In the genomic region with DNA sequence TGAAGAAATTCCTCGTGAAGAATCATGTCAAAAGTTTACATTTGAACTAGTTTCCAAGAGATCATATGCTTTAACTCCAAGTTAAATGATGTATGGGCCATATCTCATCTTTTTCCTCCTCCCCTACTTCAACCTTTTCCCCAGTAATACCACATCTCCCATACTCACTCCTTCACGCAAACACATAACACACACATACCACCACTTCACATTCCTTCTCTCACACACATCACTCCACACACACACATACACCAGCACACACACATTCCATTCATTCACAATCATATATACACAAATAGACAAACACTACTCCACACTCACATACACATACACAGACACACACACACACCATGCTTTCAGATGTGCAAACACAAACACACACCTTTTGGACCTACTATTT, we compare ENCODE assay signal across 25 cellular contexts.
"Had no signal": no experiment of that assay in that cellular context is flagged by ENCODE, and none has a peak within 500 bp of the region (broad histone marks: within the 10 kb centered on the region; RNA-seq: fewer than 3 reads in every experiment).

No MANE protein-coding gene starts in this region.

- H3K4me2 ChIP-seq: neural progenitor cell had no signal

- H3K4me1 ChIP-seq: gastrocnemius medialis, left lung, suprapubic skin had no signal

- H3K4me3 Mint-ChIP-seq: activated CD4-positive, alpha-beta T cell treated with anti-CD3 and anti-CD28 coated beads for 36 hours; activated naive CD4-positive, alpha-beta T cell treated with anti-CD3 and anti-CD28 coated beads, Interleukin-2, amount 50 U/mL, for 24 hours; endodermal cell; naive B cell; neural progenitor cell; stimulated activated naive CD8-positive, alpha-beta T cell treated with anti-CD3 and anti-CD28 coated beads, Interleukin-15, amount 100 ng/mL, for 72 hours; WTC11 had no signal

- H3K27me3 ChIP-seq: cardiac muscle cell, gastrocnemius medialis, left lung, neural progenitor cell, suprapubic skin, transverse colon had no signal

- H3K4me3 ChIP-seq: cardiac muscle cell, gastrocnemius medialis, left lung, mucosa of descending colon, neural progenitor cell, prostate gland, suprapubic skin, transverse colon had no signal

- DNase-seq: activated CD4-positive, alpha-beta T cell treated with anti-CD3 and anti-CD28 coated beads for 36 hours; activated CD4-positive, alpha-beta T cell treated with anti-CD3 and anti-CD28 coated beads, Interleukin-2, amount 50 U/mL, for 48 hours; activated gamma-delta T cell; dermis blood vessel endothelial cell; endodermal cell; gastrocnemius medialis; head of caudate nucleus; kidney; left lung; mammary epithelial cell; mucosa of descending colon; naive B cell; right cardiac atrium; small intestine; stimulated activated CD4-positive, alpha-beta T cell treated with anti-CD3 and anti-CD28 coated beads, Interleukin-15, amount 100 ng/mL, for 24 hours; stimulated activated CD4-positive, alpha-beta T cell treated with anti-CD3 and anti-CD28 coated beads, Interleukin-2, amount 100 ng/mL, for 48 hours; stimulated activated naive CD8-positive, alpha-beta T cell treated with anti-CD3 and anti-CD28 coated beads, Interleukin-15, amount 100 ng/mL, for 72 hours; transverse colon had no signal

- ATAC-seq: activated CD4-positive, alpha-beta T cell treated with anti-CD3 and anti-CD28 coated beads for 36 hours; gastrocnemius medialis; left lung; mucosa of descending colon; right cardiac atrium; stimulated activated naive CD8-positive, alpha-beta T cell treated with anti-CD3 and anti-CD28 coated beads, Interleukin-15, amount 100 ng/mL, for 72 hours; WTC11 had no signal

- H3K36me3 Mint-ChIP-seq: activated naive CD4-positive, alpha-beta T cell treated with anti-CD3 and anti-CD28 coated beads, Interleukin-2, amount 50 U/mL, for 24 hours; naive B cell; neural progenitor cell; WTC11 had no signal

- H3K27ac Mint-ChIP-seq: activated CD4-positive, alpha-beta T cell treated with anti-CD3 and anti-CD28 coated beads for 36 hours; activated naive CD4-positive, alpha-beta T cell treated with anti-CD3 and anti-CD28 coated beads, Interleukin-2, amount 50 U/mL, for 24 hours; endodermal cell; neural progenitor cell; stimulated activated naive CD8-positive, alpha-beta T cell treated with anti-CD3 and anti-CD28 coated beads, Interleukin-15, amount 100 ng/mL, for 72 hours; WTC11 had no signal

- H3K36me3 ChIP-seq: cardiac muscle cell, gastrocnemius medialis, left lung, neural progenitor cell, prostate gland, suprapubic skin, transverse colon had no signal

- FAIRE-seq: kidney, small intestine had no signal

- H3K4me1 Mint-ChIP-seq: activated naive CD4-positive, alpha-beta T cell treated with anti-CD3 and anti-CD28 coated beads, Interleukin-2, amount 50 U/mL, for 24 hours; naive B cell had no signal

- H3K27ac ChIP-seq: cardiac muscle cell, epithelial cell of prostate, gastrocnemius medialis, left lung, neural progenitor cell, prostate gland, suprapubic skin, transverse colon had no signal

- H3K9me3 ChIP-seq: gastrocnemius medialis, left lung, mucosa of descending colon, prostate gland, suprapubic skin, transverse colon had no signal

- H3K9ac ChIP-seq: neural progenitor cell had no signal

- H3K9me3 Mint-ChIP-seq: activated naive CD4-positive, alpha-beta T cell treated with anti-CD3 and anti-CD28 coated beads, Interleukin-2, amount 50 U/mL, for 24 hours; endodermal cell; neural progenitor cell; stimulated activated naive CD8-positive, alpha-beta T cell treated with anti-CD3 and anti-CD28 coated beads, Interleukin-15, amount 100 ng/mL, for 72 hours; WTC11 had no signal
